ENCODE assay signal across 18 cellular contexts in genomic region chr14:88078525-88078924, GRCh38.
DNase-seq lines count a peak whose midpoint lies in the region; TF ChIP-seq lines count a peak whose summit lies in the region.
"Had no signal": no experiment of that assay in that cellular context is flagged by ENCODE, and none has a peak within 500 bp of the region (broad histone marks: within the 10 kb centered on the region; RNA-seq: fewer than 3 reads in every experiment).

No MANE protein-coding gene starts in this region.

- no peaks in the 10 kb centered on the region for H3K4me1 Mint-ChIP-seq in neural progenitor cell
- no peaks in the 10 kb centered on the region for H3K4me1 Mint-ChIP-seq in activated T-helper 2 cell treated with anti-CD3 and anti-CD28 coated beads, Interferon-gamma antibody, Interleukin-2, Interleukin-4, amounts not matched to agents 10 μg/mL and 5 μg/mL and 100 μg/mL, durations not matched to agents 14 hours and 24 hours and 36 hours (ENCODE audit: low read depth)
- H3K4me1 Mint-ChIP-seq: CD4-positive, alpha-beta memory T cell had no signal

- H3K27me3 ChIP-seq in Loucy (ENCODE audit: insufficient read depth, low read length, poor library complexity, severe bottlenecking) (no peaks in the 10 kb centered on the region), neural progenitor cell (no peaks in the 10 kb centered on the region)
- H3K27me3 ChIP-seq: SJSA1 had no signal

- no peaks in the 10 kb centered on the region for H3K79me2 ChIP-seq in Loucy (ENCODE audit: insufficient read depth, low read length)
- H3K79me2 ChIP-seq in neural progenitor cell (ENCODE audit: low read depth): no peaks in the 10 kb centered on the region

- H3K27ac ChIP-seq in neural progenitor cell: no peak overlapping the region
- H3K27ac ChIP-seq: SJSA1 had no signal

- TF ChIP-seq CTCF in GM12864 (IDR thresholded peaks at IDR 0.05; ENCODE audit: low read depth, low read length, missing control alignments) (peak; percentile 17), Loucy (conservative IDR thresholded peaks at IDR 0.05; ENCODE audit: low read length) (peak; percentile 54), neural progenitor cell (IDR thresholded peaks at IDR 0.05) (peak; percentile 10)

- peaks cover 3% of the 10 kb centered on the region for H3K27me3 Mint-ChIP-seq in neural progenitor cell (ENCODE audit: insufficient read depth, low read depth)
- H3K27me3 Mint-ChIP-seq in activated T-helper 2 cell treated with anti-CD3 and anti-CD28 coated beads, Interferon-gamma antibody, Interleukin-2, Interleukin-4, amounts not matched to agents 10 μg/mL and 5 μg/mL and 100 μg/mL, durations not matched to agents 14 hours and 24 hours and 36 hours (ENCODE audit: low read depth): no peaks in the 10 kb centered on the region
- H3K27me3 Mint-ChIP-seq: CD4-positive, alpha-beta memory T cell had no signal

- H4K20me1 ChIP-seq in Loucy (ENCODE audit: insufficient read depth, low read length, poor library complexity, severe bottlenecking): no peaks in the 10 kb centered on the region
- no peaks in the 10 kb centered on the region for H4K20me1 ChIP-seq in neural progenitor cell (ENCODE audit: low read depth)

- no peaks in the 10 kb centered on the region for H3K9me2 ChIP-seq in Loucy (replicated peaks; ENCODE audit: low read depth, low read length)

- H3K9me3 Mint-ChIP-seq in neural progenitor cell: no peaks in the 10 kb centered on the region
- H3K9me3 Mint-ChIP-seq in activated T-helper 2 cell treated with anti-CD3 and anti-CD28 coated beads, Interferon-gamma antibody, Interleukin-2, Interleukin-4, amounts not matched to agents 10 μg/mL and 5 μg/mL and 100 μg/mL, durations not matched to agents 14 hours and 24 hours and 36 hours: peaks cover 8% of the 10 kb centered on the region

- DNase-seq in GM12864 (ENCODE audit: low read depth): no peak
- peak; percentile 6 for DNase-seq in cerebellar cortex (ENCODE audit: low spot score)
- peak; percentile 5 for DNase-seq in neural progenitor cell (ENCODE audit: low spot score)
- DNase-seq in activated T-helper 2 cell treated with anti-CD3 and anti-CD28 coated beads, Interferon-gamma antibody, Interleukin-2, Interleukin-4, amounts not matched to agents 10 μg/mL and 5 μg/mL and 100 μg/mL, durations not matched to agents 14 hours and 24 hours and 36 hours (ENCODE audit: low spot score): no peak
- DNase-seq in OCI-M2 (lab: John Stamatoyannopoulos, UW; ENCODE audit: unreplicated experiment): no peak
- no peak for DNase-seq in HCEC 1CT
- DNase-seq: CD4-positive, alpha-beta memory T cell; DMS79; GOT3; Kasumi-1; NCI-H1105 treated with DMSO at 0.1 percent for 48 hours; NCI-H2029; NCI-H510A treated with DMSO at 0.1 percent for 48 hours; RPMI8226; SW 1271 had no signal

- H3K9ac ChIP-seq in Loucy (ENCODE audit: low read depth, low read length, poor library complexity, severe bottlenecking) (no peak overlapping the region), neural progenitor cell (no peak overlapping the region)

- H3K36me3 ChIP-seq in Loucy (ENCODE audit: insufficient read depth, low read length) (no peaks in the 10 kb centered on the region), neural progenitor cell (no peaks in the 10 kb centered on the region)
- H3K36me3 ChIP-seq: SJSA1 had no signal

- intact Hi-C loops in activated T-helper 2 cell treated with anti-CD3 and anti-CD28 coated beads, Interferon-gamma antibody, Interleukin-2, Interleukin-4, amounts not matched to agents 10 μg/mL and 5 μg/mL and 100 μg/mL, durations not matched to agents 14 hours and 24 hours and 36 hours (cut with micrococcal nuclease): no loop called here

- H3K36me3 Mint-ChIP-seq in neural progenitor cell: no peaks in the 10 kb centered on the region
- H3K36me3 Mint-ChIP-seq in activated T-helper 2 cell treated with anti-CD3 and anti-CD28 coated beads, Interferon-gamma antibody, Interleukin-2, Interleukin-4, amounts not matched to agents 10 μg/mL and 5 μg/mL and 100 μg/mL, durations not matched to agents 14 hours and 24 hours and 36 hours (ENCODE audit: low read depth): no peaks in the 10 kb centered on the region
- H3K36me3 Mint-ChIP-seq: CD4-positive, alpha-beta memory T cell had no signal

- H3K4me3 ChIP-seq in GM12864 (ENCODE audit: low read depth, low read length) (no peak overlapping the region), Loucy (ENCODE audit: low read length, poor library complexity, severe bottlenecking) (no peak overlapping the region), neural progenitor cell (no peak overlapping the region)
- H3K4me3 ChIP-seq: SJSA1 had no signal

- H3K9me3 ChIP-seq in Loucy (ENCODE audit: insufficient read depth, low read depth, low read length) (no peaks in the 10 kb centered on the region), neural progenitor cell (ENCODE audit: low read depth) (no peaks in the 10 kb centered on the region)
- H3K9me3 ChIP-seq: SJSA1 had no signal

- H2AFZ ChIP-seq in Loucy (ENCODE audit: low read length): peak overlapping the region; percentile 47; the same call in 1 of the 2 replicates
- H2AFZ ChIP-seq in neural progenitor cell (replicated peaks): no peak overlapping the region

- H3F3A ChIP-seq in Loucy (ENCODE audit: low read depth) (no peaks in the 10 kb centered on the region), neural progenitor cell (ENCODE audit: low read depth) (no peaks in the 10 kb centered on the region)

- no peak overlapping the region for H3K27ac Mint-ChIP-seq in neural progenitor cell
- H3K27ac Mint-ChIP-seq in activated T-helper 2 cell treated with anti-CD3 and anti-CD28 coated beads, Interferon-gamma antibody, Interleukin-2, Interleukin-4, amounts not matched to agents 10 μg/mL and 5 μg/mL and 100 μg/mL, durations not matched to agents 14 hours and 24 hours and 36 hours: no peak overlapping the region
- H3K27ac Mint-ChIP-seq: B cell had no signal

- H3K4me2 ChIP-seq in Loucy (ENCODE audit: low read depth, low read length, poor library complexity, severe bottlenecking) (no peak overlapping the region), neural progenitor cell (no peak overlapping the region)

- H3K4me1 ChIP-seq in Loucy (ENCODE audit: insufficient read depth, low read length, poor library complexity, severe bottlenecking): no peaks in the 10 kb centered on the region
- no peaks in the 10 kb centered on the region for H3K4me1 ChIP-seq in neural progenitor cell
- H3K4me1 ChIP-seq: SJSA1 had no signal

- no peak overlapping the region for H3K4me3 Mint-ChIP-seq in neural progenitor cell
- no peak overlapping the region for H3K4me3 Mint-ChIP-seq in activated T-helper 2 cell treated with anti-CD3 and anti-CD28 coated beads, Interferon-gamma antibody, Interleukin-2, Interleukin-4, amounts not matched to agents 10 μg/mL and 5 μg/mL and 100 μg/mL, durations not matched to agents 14 hours and 24 hours and 36 hours (ENCODE audit: low read depth)
- H3K4me3 Mint-ChIP-seq: B cell; CD4-positive, alpha-beta memory T cell had no signal

Comparison
In these comparisons a context has a peak if more than half of its experiments do, and no peak if none do; other contexts are left out.
1. DNase-seq: peak in cerebellar cortex (single experiment) and neural progenitor cell (single experiment); none in GM12864 (single experiment), activated T-helper 2 cell treated with anti-CD3 and anti-CD28 coated beads, Interferon-gamma antibody, Interleukin-2, Interleukin-4, amounts not matched to agents 10 μg/mL and 5 μg/mL and 100 μg/mL, durations not matched to agents 14 hours and 24 hours and 36 hours (single experiment), OCI-M2 (single experiment) and HCEC 1CT (single experiment).
2. Peak in every context shown above with its lines, with median percentiles within 50 percentile points of each other: CTCF ChIP-seq.